Comparison of ENCODE assay signal across 8 cellular contexts in genomic region chr16:30010817-30011504, GRCh38. TPM values are rescaled to one million over a fixed set of nuclear protein-coding genes. Genes with fewer than 3 reads are reported as not detected.
DNase-seq lines count a peak whose midpoint lies in the region; ATAC-seq, FAIRE-seq and TF ChIP-seq lines count a peak whose summit lies in the region.

Gene DOC2A (minus strand): TSS chr16:30011027. CDS start chr16:30010222, 805 bp downstream.

- no peak within 1 kb of the TSS for H3K4me3 ChIP-seq in adipocyte (ENCODE audit: low read length)
- H3K4me3 ChIP-seq in kidney epithelial cell (ENCODE audit: low read depth, low read length): peak within 1 kb of the TSS; percentile 22
- H3K4me3 ChIP-seq in testis: peak within 1 kb of the TSS in 1 of 2 donors; percentile 44

- no peak for TF ChIP-seq POLR2A in GM12891 (IDR thresholded peaks at IDR 0.05; ENCODE audit: low read depth, low read length)
- no peak for TF ChIP-seq POLR2A in testis (IDR thresholded peaks at IDR 0.05)

- ATAC-seq in GM18867 (IDR thresholded peaks at IDR 0.05; ENCODE audit: unreplicated experiment) (no peak), HG03521 (IDR thresholded peaks at IDR 0.05; ENCODE audit: unreplicated experiment) (no peak)

- DNase-seq in GM12891 (ENCODE audit: insufficient read length, low spot score): peak; percentile 61
- DNase-seq in NCI-H2227 treated with DMSO at 0.1 percent for 48 hours (lab: John Stamatoyannopoulos, UW): peak; percentile 58
- DNase-seq in adipocyte (ENCODE audit: low read depth): peak; percentile 43
- DNase-seq in kidney epithelial cell (ENCODE audit: low read depth): no peak
- DNase-seq in testis: no peak
- DNase-seq in NCI-H2029 (lab: John Stamatoyannopoulos, UW): no peak

- 0 to 2% methylated on average over 21 to 44 of the region's 84 CpGs for WGBS in testis, 2 donors

- H3K36me3 ChIP-seq in adipocyte (ENCODE audit: control insufficient read depth, insufficient read depth, low read length, severe bottlenecking) (no peaks in the 10 kb centered on the region), kidney epithelial cell (ENCODE audit: control insufficient read depth, insufficient read depth, low read length) (no peaks in the 10 kb centered on the region), testis (ENCODE audit: low read depth, missing control alignments) (no peaks in the 10 kb centered on the region)

- FAIRE-seq in GM12891 (lab: Jason Lieb, UNC): peak; percentile 69

- H3K27ac ChIP-seq in testis: no peak within 1 kb of the TSS

- no peak for TF ChIP-seq CTCF in kidney epithelial cell (IDR thresholded peaks at IDR 0.05; ENCODE audit: insufficient read depth, low read length, poor library complexity, severe bottlenecking)
- no peak for TF ChIP-seq CTCF in testis (IDR thresholded peaks at IDR 0.05)

- H3K9ac ChIP-seq in adipocyte (ENCODE audit: low read length): no peak within 1 kb of the TSS

- H3K27me3 ChIP-seq in adipocyte (replicated peaks; ENCODE audit: control insufficient read depth, insufficient read depth, low read length) (peaks cover 24% of the 10 kb centered on the region), kidney epithelial cell (ENCODE audit: control insufficient read depth, insufficient read depth, low read length) (peaks cover 32% of the 10 kb centered on the region), testis (no peaks in the 10 kb centered on the region)

- H3K4me1 ChIP-seq in adipocyte (ENCODE audit: control insufficient read depth, insufficient read depth, low read length): peaks cover 9% of the 10 kb centered on the region
- H3K4me1 ChIP-seq in testis: peaks cover 8% of the 10 kb centered on the region

- intact Hi-C loops in testis (cut with DNase I; ENCODE audit: low total_unique reads): no loop called here

- no peaks in the 10 kb centered on the region for H3K9me3 ChIP-seq in adipocyte (ENCODE audit: control insufficient read depth, low read length)
- H3K9me3 ChIP-seq in testis: no peaks in the 10 kb centered on the region

TF ChIP-seq in GM12891, 5 proteins besides CTCF, POLR2A, EP300 and RAD21:
- TF ChIP-seq TAF1 (IDR thresholded peaks at IDR 0.05; ENCODE audit: low read depth, low read length): no peak
- TF ChIP-seq POLR2AphosphoS5 (IDR thresholded peaks at IDR 0.05; ENCODE audit: low read depth, low read length): no peak
- TF ChIP-seq POU2F2 (IDR thresholded peaks at IDR 0.05; ENCODE audit: low read depth, low read length): no peak
- TF ChIP-seq PAX5 (IDR thresholded peaks at IDR 0.05; ENCODE audit: insufficient read depth, low read length, severe bottlenecking): no peak
- TF ChIP-seq SPI1 (IDR thresholded peaks at IDR 0.05; ENCODE audit: low read depth, low read length): no peak
TF ChIP-seq in GM12891: peak in this region for 0.

RNA-seq across cellular contexts. Expression of gene DOC2A, which starts in this region (rescaled TPM):
- polyA plus RNA-seq in GM12891 (2012; ENCODE audit: low read depth, missing spikeins): 0.19 TPM
- total RNA-seq in kidney epithelial cell (0.33 TPM in 1 of 2 replicates, not detected in the other), testis (10 to 100 TPM; 28.3 to 45.3 TPM)
- polyA plus RNA-seq in testis (ENCODE audit: insufficient read depth, low read depth, low replicate concordance): 75.1 TPM

Comparison
In these comparisons a context has a peak if more than half of its experiments do, and no peak if none do; other contexts are left out.
1. RNA of gene DOC2A (total RNA-seq): 28.3 to 45.3 TPM in testis; 0.33 TPM in kidney epithelial cell; every median in the first group is over 10 times any median in the second.
2. DNase-seq: peak in GM12891 (single experiment), NCI-H2227 treated with DMSO at 0.1 percent for 48 hours (single experiment) and adipocyte (single experiment); none in kidney epithelial cell (single experiment), testis (single experiment) and NCI-H2029 (single experiment).